In genomic region chr3:27681249-27681748, GRCh38 we compare ENCODE assay signal across 8 cellular contexts. TPM values are rescaled to one million over a fixed set of nuclear protein-coding genes. Genes with fewer than 3 reads are reported as not detected.
DNase-seq lines count a peak whose midpoint lies in the region; FAIRE-seq and TF ChIP-seq lines count a peak whose summit lies in the region.

No MANE protein-coding gene starts in this region.

- H3K4me3 ChIP-seq in HAP-1 (peak overlapping the region; percentile 15; the same call in 1 of the 2 replicates), kidney (ENCODE audit: low read length in 2 of 2) (peak overlapping the region; percentile 36 to 61), stomach (no peak overlapping the region)

- in situ Hi-C loops in HAP-1 (cut with MboI; ENCODE audit: low sequenced_read_pairs) (loop anchor here (25.0 kb wide), 1 partner anchor 369 kb away; no protein-coding TSS in a partner anchor), SK-MEL-5 (cut with HindIII; ENCODE audit: low pct_unique_long_range_greater_than_20kb, low sequenced_read_pairs) (no loop called here)

- DNase-seq in A172 (ENCODE audit: low spot score) (peak; percentile 83), GF-D8 (lab: John Stamatoyannopoulos, UW) (peak; percentile 36), HAP-1 (ENCODE audit: low spot score in 2 of 2) (peak; percentile 46 to 72), Kasumi-1 (lab: John Stamatoyannopoulos, UW) (peak; percentile 85 to 87), SK-MEL-5 (ENCODE audit: low read depth, low spot score) (peak; percentile 87), cerebellar cortex (ENCODE audit: low spot score) (peak; percentile 75), kidney (no peak), stomach (no peak)

- H3K9ac ChIP-seq in kidney (ENCODE audit: low read length in 2 of 2): peak overlapping the region in 1 of 2 donors; percentile 35

- no peaks in the 10 kb centered on the region for H3K9me3 ChIP-seq in HAP-1
- H3K9me3 ChIP-seq in kidney (ENCODE audit: control insufficient read depth in 1 of 2, low read length in 2 of 2): no peaks in the 10 kb centered on the region
- H3K9me3 ChIP-seq in stomach: no peaks in the 10 kb centered on the region

- TF ChIP-seq EP300 in stomach (IDR thresholded peaks at IDR 0.05): no peak

- no peak for TF ChIP-seq POLR2A in stomach (IDR thresholded peaks at IDR 0.05)

- WGBS in stomach, 5 donors: 12 to 24% (median 19%) methylated on average over 6 of the region's 6 CpGs

- no peak overlapping the region for H3K27ac ChIP-seq in kidney (ENCODE audit: low read depth in 2 of 2, low read length in 2 of 2)
- no peak overlapping the region for H3K27ac ChIP-seq in stomach

- intact Hi-C loops in kidney (cut with DNase I): no loop called here
- intact Hi-C loops in stomach (cut with DNase I; ENCODE audit: low total_unique reads): no loop called here

- peak; percentile 55 for TF ChIP-seq CTCF in kidney (IDR thresholded peaks at IDR 0.05; ENCODE audit: borderline replicate concordance, extremely low read depth, insufficient read depth)
- peak in 4 of 7 experiments; percentile 39 to 67 (median 58) for TF ChIP-seq CTCF in stomach (IDR thresholded peaks at IDR 0.05)

- FAIRE-seq in kidney (lab: Jason Lieb, UNC): peak; percentile 91

- H3K27me3 ChIP-seq in HAP-1 (ENCODE audit: low read depth) (no peaks in the 10 kb centered on the region), stomach (no peaks in the 10 kb centered on the region)

- H3K36me3 ChIP-seq in HAP-1 (replicated peaks) (no peaks in the 10 kb centered on the region), kidney (ENCODE audit: control insufficient read depth in 1 of 2, insufficient read depth in 2 of 2, low read length in 2 of 2) (no peaks in the 10 kb centered on the region), stomach (no peaks in the 10 kb centered on the region)

- H3K4me1 ChIP-seq in HAP-1 (peaks cover 7% of the 10 kb centered on the region), kidney (ENCODE audit: control insufficient read depth in 1 of 2, insufficient read depth in 1 of 2, low read depth in 1 of 2, low read length in 2 of 2) (peaks cover 2 to 7% of the 10 kb centered on the region in 2 donors), stomach (peaks cover 5 to 20% (median 9%) of the 10 kb centered on the region in 4 donors)

RNA-seq across cellular contexts. Expression of gene EOMES, which starts 40.8 kb away (rescaled TPM):
- total RNA-seq in A172 (2014; rRNA removed; shearing (Covaris generic)): 0.09 TPM in 1 of 2 replicates, not detected in the other
- total RNA-seq in SK-MEL-5 (2014; rRNA removed; shearing (Covaris generic)): 2.0 and 2.8 TPM in 2 replicates
- 2.8 and 3.8 TPM in 2 replicates for polyA plus RNA-seq in SK-MEL-5 (2015; cell fraction: cytosol; rRNA removed)
- 1.4 and 1.9 TPM in 2 replicates for polyA plus RNA-seq in SK-MEL-5 (2015; cell fraction: nucleus; rRNA removed)
- total RNA-seq in kidney (1.3 TPM), stomach (under 1 TPM in 2 of 5 donors, not detected in 3; 0.55 to 0.58 TPM)
- polyA plus RNA-seq in kidney (ENCODE audit: insufficient read depth, low read depth, low replicate concordance) (0.22 TPM), stomach (under 1 TPM in 2 of 3 donors, not detected in 1; 0.10 to 0.12 TPM)

Comparison
In these comparisons a context has a peak if more than half of its experiments do, and no peak if none do; other contexts are left out.
1. DNase-seq: peak in A172 (single experiment), GF-D8 (single experiment), HAP-1 (2 of 2), Kasumi-1 (2 of 2), SK-MEL-5 (single experiment) and cerebellar cortex (single experiment); none in kidney (single experiment) and stomach (single experiment).
2. H3K4me3 ChIP-seq: peak in HAP-1 (single experiment) and kidney (2 of 2); none in stomach (0 of 4).